In genomic region chrX:155679715-155680114, GRCh38 we compare ENCODE assay signal across 5 cellular contexts.
"Had no signal": no experiment of that assay in that cellular context is flagged by ENCODE, and none has a peak within 500 bp of the region (broad histone marks: within the 10 kb centered on the region; RNA-seq: fewer than 3 reads in every experiment).

No MANE protein-coding gene starts in this region.

- DNase-seq: GM23248, GOT3, H7, IMR-90 had no signal

- ATAC-seq: HCT116 had no signal
